9 cellular contexts compared by ENCODE assay signal in genomic region chr5:23977996-23978395, GRCh38.
DNase-seq lines count a peak whose midpoint lies in the region; ATAC-seq and TF ChIP-seq lines count a peak whose summit lies in the region.
"Had no signal": no experiment of that assay in that cellular context is flagged by ENCODE, and none has a peak within 500 bp of the region (broad histone marks: within the 10 kb centered on the region; RNA-seq: fewer than 3 reads in every experiment).

No MANE protein-coding gene starts in this region.

- H3K79me2 ChIP-seq in OCI-LY3 (ENCODE audit: low read length): no peaks in the 10 kb centered on the region

- intact Hi-C loops in activated T-helper 2 cell treated with anti-CD3 and anti-CD28 coated beads, Interferon-gamma antibody, Interleukin-2, Interleukin-4, amounts not matched to agents 10 μg/mL and 5 μg/mL and 100 μg/mL, durations not matched to agents 14 hours and 24 hours and 36 hours (cut with micrococcal nuclease): no loop called here

- no peak overlapping the region for H3K9ac ChIP-seq in OCI-LY3 (ENCODE audit: low read length)

- H3K27me3 ChIP-seq in OCI-LY3 (ENCODE audit: low read depth, low read length): no peaks in the 10 kb centered on the region
- H3K27me3 ChIP-seq in gastroesophageal sphincter: no peaks in the 10 kb centered on the region

- no peak overlapping the region for H2AFZ ChIP-seq in OCI-LY3 (ENCODE audit: low read depth, low read length)

- H3K4me2 ChIP-seq in OCI-LY3 (ENCODE audit: low read length): no peak overlapping the region

- H3K9me3 ChIP-seq in OCI-LY3 (ENCODE audit: insufficient read depth, low read length): 0 out of 2 replicates have a peak, but pooled peaks cover 6% of the 10 kb centered on the region
- H3K9me3 ChIP-seq in gastroesophageal sphincter: peaks cover 0 to 21% (median 0%) of the 10 kb centered on the region in 3 donors

- no peak for TF ChIP-seq EP300 in gastroesophageal sphincter (IDR thresholded peaks at IDR 0.05)

- ATAC-seq in gastroesophageal sphincter (no peak), GM21423 (IDR thresholded peaks at IDR 0.05; ENCODE audit: unreplicated experiment) (no peak)

- H3K36me3 Mint-ChIP-seq in activated T-helper 2 cell treated with anti-CD3 and anti-CD28 coated beads, Interferon-gamma antibody, Interleukin-2, Interleukin-4, amounts not matched to agents 10 μg/mL and 5 μg/mL and 100 μg/mL, durations not matched to agents 14 hours and 24 hours and 36 hours (ENCODE audit: low read depth): no peaks in the 10 kb centered on the region

- H3K4me3 Mint-ChIP-seq in activated T-helper 2 cell treated with anti-CD3 and anti-CD28 coated beads, Interferon-gamma antibody, Interleukin-2, Interleukin-4, amounts not matched to agents 10 μg/mL and 5 μg/mL and 100 μg/mL, durations not matched to agents 14 hours and 24 hours and 36 hours (ENCODE audit: low read depth): no peak overlapping the region

- TF ChIP-seq CTCF in AG09309 (IDR thresholded peaks at IDR 0.05; ENCODE audit: control insufficient read depth, insufficient read depth, low read depth, low read length, missing control alignments) (peak; percentile 17), OCI-LY3 (IDR thresholded peaks at IDR 0.05; ENCODE audit: low read depth, low read length) (peak; percentile 17; the same call in 1 of the 2 replicates), gastroesophageal sphincter (IDR thresholded peaks at IDR 0.05) (no peak)

- H3K4me1 Mint-ChIP-seq in activated T-helper 2 cell treated with anti-CD3 and anti-CD28 coated beads, Interferon-gamma antibody, Interleukin-2, Interleukin-4, amounts not matched to agents 10 μg/mL and 5 μg/mL and 100 μg/mL, durations not matched to agents 14 hours and 24 hours and 36 hours (ENCODE audit: low read depth): no peaks in the 10 kb centered on the region

- DNase-seq in AG09309 (ENCODE audit: low read depth): no peak
- DNase-seq in ELF-1 (ENCODE audit: low read depth, low spot score): peak; percentile 67
- DNase-seq in erythroblast (lab: John Stamatoyannopoulos, UW): peak; percentile 27 to 33
- no peak for DNase-seq in activated CD8-positive, alpha-beta memory T cell treated with anti-CD3 and anti-CD28 coated beads, Interleukin-2, amount 50 U/mL, for 48 hours
- DNase-seq in activated T-helper 2 cell treated with anti-CD3 and anti-CD28 coated beads, Interferon-gamma antibody, Interleukin-2, Interleukin-4, amounts not matched to agents 10 μg/mL and 5 μg/mL and 100 μg/mL, durations not matched to agents 14 hours and 24 hours and 36 hours (ENCODE audit: low spot score): no peak
- DNase-seq: cortex of kidney had no signal

- H3K4me3 ChIP-seq in AG09309 (ENCODE audit: control insufficient read depth, low read depth, low read length) (no peak overlapping the region), OCI-LY3 (ENCODE audit: low read length) (no peak overlapping the region), gastroesophageal sphincter (no peak overlapping the region)

- H3K9me3 Mint-ChIP-seq in activated T-helper 2 cell treated with anti-CD3 and anti-CD28 coated beads, Interferon-gamma antibody, Interleukin-2, Interleukin-4, amounts not matched to agents 10 μg/mL and 5 μg/mL and 100 μg/mL, durations not matched to agents 14 hours and 24 hours and 36 hours: peaks cover 63% of the 10 kb centered on the region

- TF ChIP-seq POLR2A in erythroblast (IDR thresholded peaks at IDR 0.05; ENCODE audit: low read length) (no peak), gastroesophageal sphincter (IDR thresholded peaks at IDR 0.05) (no peak)

- H3K36me3 ChIP-seq in OCI-LY3 (replicated peaks; ENCODE audit: low read depth, low read length): no peaks in the 10 kb centered on the region
- no peaks in the 10 kb centered on the region for H3K36me3 ChIP-seq in gastroesophageal sphincter

- H4K20me1 ChIP-seq in OCI-LY3 (ENCODE audit: insufficient read depth, low read length): no peaks in the 10 kb centered on the region

- H3K27ac ChIP-seq in OCI-LY3 (ENCODE audit: low read length) (no peak overlapping the region), gastroesophageal sphincter (no peak overlapping the region)

- H3K27me3 Mint-ChIP-seq in activated T-helper 2 cell treated with anti-CD3 and anti-CD28 coated beads, Interferon-gamma antibody, Interleukin-2, Interleukin-4, amounts not matched to agents 10 μg/mL and 5 μg/mL and 100 μg/mL, durations not matched to agents 14 hours and 24 hours and 36 hours (ENCODE audit: low read depth): no peaks in the 10 kb centered on the region

- H3K27ac Mint-ChIP-seq in activated T-helper 2 cell treated with anti-CD3 and anti-CD28 coated beads, Interferon-gamma antibody, Interleukin-2, Interleukin-4, amounts not matched to agents 10 μg/mL and 5 μg/mL and 100 μg/mL, durations not matched to agents 14 hours and 24 hours and 36 hours: no peak overlapping the region

- WGBS in gastroesophageal sphincter (ENCODE audit: low coverage in 1 of 2), 2 donors: 66 to 75% methylated on average over 4 of the region's 4 CpGs

- H3K4me1 ChIP-seq in OCI-LY3 (ENCODE audit: low read length) (no peaks in the 10 kb centered on the region), gastroesophageal sphincter (no peaks in the 10 kb centered on the region)

Comparison
In these comparisons a context has a peak if more than half of its experiments do, and no peak if none do; other contexts are left out.
1. DNase-seq: peak in ELF-1 (single experiment) and erythroblast (2 of 2); none in AG09309 (single experiment), activated CD8-positive, alpha-beta memory T cell treated with anti-CD3 and anti-CD28 coated beads, Interleukin-2, amount 50 U/mL, for 48 hours (single experiment) and activated T-helper 2 cell treated with anti-CD3 and anti-CD28 coated beads, Interferon-gamma antibody, Interleukin-2, Interleukin-4, amounts not matched to agents 10 μg/mL and 5 μg/mL and 100 μg/mL, durations not matched to agents 14 hours and 24 hours and 36 hours (single experiment).
2. CTCF ChIP-seq: peak in AG09309 (single experiment) and OCI-LY3 (single experiment); none in gastroesophageal sphincter (0 of 4).